Comparison of ENCODE assay signal across 19 cellular contexts in genomic region chr10:26517141-26517890, GRCh38.
DNase-seq lines count a peak whose midpoint lies in the region; ATAC-seq and TF ChIP-seq lines count a peak whose summit lies in the region.
"Had no signal": no experiment of that assay in that cellular context is flagged by ENCODE, and none has a peak within 500 bp of the region (broad histone marks: within the 10 kb centered on the region; RNA-seq: fewer than 3 reads in every experiment).

No MANE protein-coding gene starts in this region.

- H3K27me3 ChIP-seq in mesendoderm (ENCODE audit: insufficient read depth, low read length, poor library complexity) = no peaks in the 10 kb centered on the region
- H3K27me3 ChIP-seq: BLaER1 treated with 17β-estradiol and CSF1 and Interleukin-3, amounts not matched to agents 10 nM and 100 nM; body of pancreas; right atrium auricular region had no signal

- no peak overlapping the region for H3K4me3 ChIP-seq in mesendoderm (ENCODE audit: low read length)
- H3K4me3 ChIP-seq: BLaER1 treated with 17β-estradiol and CSF1 and Interleukin-3, amounts not matched to agents 10 nM and 100 nM; body of pancreas; SK-N-MC had no signal

- no peaks in the 10 kb centered on the region for H3K79me2 ChIP-seq in mesendoderm (ENCODE audit: control insufficient read depth, insufficient read depth, low read length)

- no peak overlapping the region for H4K5ac ChIP-seq in mesendoderm (ENCODE audit: low read length)

- no peak overlapping the region for H3K4ac ChIP-seq in mesendoderm (ENCODE audit: low read depth, low read length)

- no peak overlapping the region for H2BK15ac ChIP-seq in mesendoderm (replicated peaks; ENCODE audit: low read depth)

- ATAC-seq in natural killer cell = no peak
- ATAC-seq in natural killer cell treated with Interleukin-12 subunit alpha and Interleukin-12 subunit beta and Interleukin-15 and Interleukin-18, amount 100 ng/mL, for 72 hours = no peak
- 0 out of 2 replicates have a peak, but pooled peaks have one; percentile 16 for ATAC-seq in WTC11
- ATAC-seq in HG03196 (IDR thresholded peaks at IDR 0.05; ENCODE audit: unreplicated experiment) = no peak
- ATAC-seq: body of pancreas had no signal

- DNase-seq in natural killer cell (no peak), WTC11 (ENCODE audit: low spot score) (no peak), mesendoderm (peak; percentile 41), COLO829 (ENCODE audit: low spot score) (no peak), NCI-H2227 (lab: John Stamatoyannopoulos, UW; ENCODE audit: unreplicated experiment) (no peak)
- DNase-seq in natural killer cell treated with Interleukin-12 subunit alpha and Interleukin-12 subunit beta and Interleukin-15 and Interleukin-18, amount 100 ng/mL, for 72 hours (ENCODE audit: low spot score) = no peak
- DNase-seq in stimulated activated CD8-positive, alpha-beta memory T cell treated with anti-CD3 and anti-CD28 coated beads, Interleukin-4, amount 100 ng/mL, for 48 hours = no peak
- DNase-seq: activated CD4-positive, alpha-beta memory T cell treated with anti-CD3 and anti-CD28 coated beads, Interleukin-2, amount 10 ng/mL, durations not matched to agents 7 days and 5 days; activated CD4-positive, CD25-positive, alpha-beta regulatory T cell; activated T-cell treated with anti-CD3 and anti-CD28 coated beads for 4 hours; body of pancreas; NCI-H1092; NCI-H524; T-helper 9 cell had no signal

- CTCF ChIA-PET in WTC11 (lab: Charles Lee) = interaction anchor here (0.6 to 4.4 kb wide), 9 partner anchors 10 to 759 kb away, joined by 3 to 26 read pairs (median 4); no protein-coding TSS in a partner anchor

- TF ChIP-seq CTCF in natural killer cell (IDR thresholded peaks at IDR 0.05) = no peak
- TF ChIP-seq CTCF in WTC11 (IDR thresholded peaks at IDR 0.05) = no peak

- peak overlapping the region; percentile 34 for H3K27ac ChIP-seq in mesendoderm (ENCODE audit: low read depth, low read length)
- H3K27ac ChIP-seq: body of pancreas, right atrium auricular region, SK-N-MC had no signal

- H2AK5ac ChIP-seq in mesendoderm (ENCODE audit: low read length) = no peak overlapping the region

- POLR2A ChIA-PET in WTC11 (lab: Charles Lee) = no interaction called here

- H2BK120ac ChIP-seq in mesendoderm (ENCODE audit: low read depth, low read length) = no peak overlapping the region

- H3K9ac ChIP-seq in mesendoderm (ENCODE audit: low read length) = no peak overlapping the region
- H3K9ac ChIP-seq: BLaER1 treated with 17β-estradiol and CSF1 and Interleukin-3, amounts not matched to agents 10 nM and 100 nM had no signal

- peaks cover 4% of the 10 kb centered on the region for H3K4me1 ChIP-seq in mesendoderm (ENCODE audit: control insufficient read depth, low read depth, low read length)
- H3K4me1 ChIP-seq: body of pancreas, right atrium auricular region had no signal

- H3K79me1 ChIP-seq in mesendoderm (ENCODE audit: low read length) = no peaks in the 10 kb centered on the region

- H3K9me3 Mint-ChIP-seq in natural killer cell (no peaks in the 10 kb centered on the region), WTC11 (peaks cover 26% of the 10 kb centered on the region)
- H3K9me3 Mint-ChIP-seq in natural killer cell treated with Interleukin-12 subunit alpha and Interleukin-12 subunit beta and Interleukin-15 and Interleukin-18, amount 100 ng/mL, for 72 hours = no peaks in the 10 kb centered on the region
- H3K9me3 Mint-ChIP-seq: activated CD4-positive, alpha-beta memory T cell treated with anti-CD3 and anti-CD28 coated beads, Interleukin-2, amount 10 ng/mL, durations not matched to agents 7 days and 5 days had no signal

- H3K27ac Mint-ChIP-seq in natural killer cell (peak overlapping the region; percentile 16 to 33), WTC11 (no peak overlapping the region)
- H3K27ac Mint-ChIP-seq in natural killer cell treated with Interleukin-12 subunit alpha and Interleukin-12 subunit beta and Interleukin-15 and Interleukin-18, amount 100 ng/mL, for 72 hours = no peak overlapping the region
- H3K27ac Mint-ChIP-seq: activated CD4-positive, alpha-beta memory T cell treated with anti-CD3 and anti-CD28 coated beads, Interleukin-2, amount 10 ng/mL, durations not matched to agents 7 days and 5 days; activated naive CD8-positive, alpha-beta T cell had no signal

- no peak overlapping the region for H4K8ac ChIP-seq in mesendoderm (ENCODE audit: low read depth, low read length)

- H3K27me3 Mint-ChIP-seq in natural killer cell (ENCODE audit: low read depth in 2 of 2) = no peaks in the 10 kb centered on the region
- H3K27me3 Mint-ChIP-seq in natural killer cell treated with Interleukin-12 subunit alpha and Interleukin-12 subunit beta and Interleukin-15 and Interleukin-18, amount 100 ng/mL, for 72 hours = no peaks in the 10 kb centered on the region
- H3K27me3 Mint-ChIP-seq in WTC11 (ENCODE audit: low read depth) = no peaks in the 10 kb centered on the region
- H3K27me3 Mint-ChIP-seq: activated CD4-positive, alpha-beta memory T cell treated with anti-CD3 and anti-CD28 coated beads, Interleukin-2, amount 10 ng/mL, durations not matched to agents 7 days and 5 days; activated naive CD8-positive, alpha-beta T cell had no signal

- H3K56ac ChIP-seq in mesendoderm (ENCODE audit: low read length) = peak overlapping the region; percentile 1

- H3K4me3 Mint-ChIP-seq in natural killer cell = no peak overlapping the region
- H3K4me3 Mint-ChIP-seq in natural killer cell treated with Interleukin-12 subunit alpha and Interleukin-12 subunit beta and Interleukin-15 and Interleukin-18, amount 100 ng/mL, for 72 hours = no peak overlapping the region
- no peak overlapping the region for H3K4me3 Mint-ChIP-seq in WTC11
- H3K4me3 Mint-ChIP-seq: activated CD4-positive, alpha-beta memory T cell treated with anti-CD3 and anti-CD28 coated beads, Interleukin-2, amount 10 ng/mL, durations not matched to agents 7 days and 5 days; activated naive CD8-positive, alpha-beta T cell had no signal

- no peak overlapping the region for H3K23ac ChIP-seq in mesendoderm (ENCODE audit: low read length)

- H3K4me1 Mint-ChIP-seq in natural killer cell (peaks cover 32 to 37% of the 10 kb centered on the region in 2 donors), WTC11 (peaks cover 12% of the 10 kb centered on the region)
- peaks cover 23 to 25% of the 10 kb centered on the region in 2 donors for H3K4me1 Mint-ChIP-seq in natural killer cell treated with Interleukin-12 subunit alpha and Interleukin-12 subunit beta and Interleukin-15 and Interleukin-18, amount 100 ng/mL, for 72 hours (ENCODE audit: low read depth in 2 of 2)
- H3K4me1 Mint-ChIP-seq: activated CD4-positive, alpha-beta memory T cell treated with anti-CD3 and anti-CD28 coated beads, Interleukin-2, amount 10 ng/mL, durations not matched to agents 7 days and 5 days had no signal

- intact Hi-C loops in natural killer cell (cut with micrococcal nuclease) = no loop called here

- H3K36me3 Mint-ChIP-seq in natural killer cell (peaks cover 30% of the 10 kb centered on the region), WTC11 (peaks cover 10% of the 10 kb centered on the region; the same call in 1 of the 2 replicates)
- H3K36me3 Mint-ChIP-seq in natural killer cell treated with Interleukin-12 subunit alpha and Interleukin-12 subunit beta and Interleukin-15 and Interleukin-18, amount 100 ng/mL, for 72 hours = peaks cover 30% of the 10 kb centered on the region

- WGBS in mesendoderm (ENCODE audit: extremely low coverage, insufficient coverage, low lambda C conversion rate) = no CpG with 5 or more reads among the region's 9 CpGs

- peak overlapping the region; percentile 17 for H2BK5ac ChIP-seq in mesendoderm (ENCODE audit: low read length)

- H3K4me2 ChIP-seq in mesendoderm (ENCODE audit: low read length) = no peak overlapping the region
- H3K4me2 ChIP-seq: BLaER1 treated with 17β-estradiol and CSF1 and Interleukin-3, amounts not matched to agents 10 nM and 100 nM had no signal

- peak overlapping the region; percentile 30 for H3K18ac ChIP-seq in mesendoderm (ENCODE audit: low read length)

- no peaks in the 10 kb centered on the region for H3K36me3 ChIP-seq in mesendoderm (ENCODE audit: control insufficient read depth, insufficient read depth, low read length)
- H3K36me3 ChIP-seq: right atrium auricular region had no signal

TF ChIP-seq in WTC11, 78 proteins besides CTCF, POLR2A, EP300 and RAD21 (continues in another document):
- TF ChIP-seq ZNF671 (CRISPR knock-in tag; IDR thresholded peaks at IDR 0.05) (no peak), ZNF512 (CRISPR knock-in tag; IDR thresholded peaks at IDR 0.05; ENCODE audit: borderline replicate concordance) (no peak), GABPB1 (CRISPR knock-in tag; IDR thresholded peaks at IDR 0.05) (no peak), ZBTB21 (CRISPR knock-in tag; IDR thresholded peaks at IDR 0.05; ENCODE audit: borderline replicate concordance) (no peak), CBFB (CRISPR knock-in tag; IDR thresholded peaks at IDR 0.05; ENCODE audit: low read depth) (no peak), ZNF396 (CRISPR knock-in tag; IDR thresholded peaks at IDR 0.05; ENCODE audit: borderline replicate concordance) (no peak), ZNF317 (CRISPR knock-in tag; IDR thresholded peaks at IDR 0.05; ENCODE audit: borderline replicate concordance, low read depth) (no peak)

Comparison
In these comparisons a context has a peak if more than half of its experiments do, and no peak if none do; other contexts are left out.
1. H3K27ac Mint-ChIP-seq: peak in natural killer cell (2 of 2); none in natural killer cell treated with Interleukin-12 subunit alpha and Interleukin-12 subunit beta and Interleukin-15 and Interleukin-18, amount 100 ng/mL, for 72 hours (0 of 2) and WTC11 (single experiment).